Comparison of ENCODE assay signal across 8 cellular contexts in the genomic region with DNA sequence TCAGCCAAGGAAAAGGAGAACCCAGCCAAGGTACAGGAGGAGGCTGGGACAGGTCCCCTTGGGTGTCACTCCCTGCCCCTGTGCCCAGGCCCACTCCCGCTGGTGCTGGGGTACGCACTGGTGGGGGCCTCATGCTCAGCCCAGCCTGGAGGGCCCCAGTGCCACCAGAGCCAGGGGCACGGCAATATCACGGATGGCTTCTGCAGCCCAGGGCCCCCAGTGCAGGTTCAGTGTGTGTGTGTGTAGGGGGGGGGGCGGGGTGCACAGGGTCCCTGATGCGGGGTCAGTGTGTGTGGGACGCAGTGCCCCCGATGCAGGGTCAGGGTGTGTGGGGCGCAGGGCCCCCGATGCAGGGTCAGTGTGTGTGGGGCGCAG. TPM values are rescaled to one million over a fixed set of nuclear protein-coding genes. Genes with fewer than 3 reads are reported as not detected.
"Had no signal": no experiment of that assay in that cellular context is flagged by ENCODE, and none has a peak within 500 bp of the region (broad histone marks: within the 10 kb centered on the region; RNA-seq: fewer than 3 reads in every experiment).

No MANE protein-coding gene starts in this region.

- H3K27me3 Mint-ChIP-seq: IgD-negative memory B cell had no signal

- H3K4me3 Mint-ChIP-seq: GM23338, H9, IgD-negative memory B cell had no signal

- DNase-seq: H9, HCEC 1CT, KBM-7 had no signal

- H3K4me1 Mint-ChIP-seq: GM23338, H9, IgD-negative memory B cell had no signal

- ATAC-seq: GM23338, HepG2 had no signal

- H3K4me3 ChIP-seq: GM23338 had no signal

- H3K36me3 Mint-ChIP-seq: IgD-negative memory B cell had no signal

- H3K27ac Mint-ChIP-seq: GM23338, H9, IgD-negative memory B cell had no signal

RNA-seq across cellular contexts. Expression of gene ZNF716, which starts 23.4 kb away (rescaled TPM):
- total RNA-seq: GM23338, H1, H9, HepG2, HT1080 had no signal
- polyA plus RNA-seq: GM23338, H1, HepG2, IgD-negative memory B cell had no signal
